Comparison of ENCODE assay signal across 11 cellular contexts in genomic region chr11:128494418-128495332, GRCh38.
DNase-seq lines count a peak whose midpoint lies in the region; FAIRE-seq and TF ChIP-seq lines count a peak whose summit lies in the region.
"Had no signal": no experiment of that assay in that cellular context is flagged by ENCODE, and none has a peak within 500 bp of the region (broad histone marks: within the 10 kb centered on the region; RNA-seq: fewer than 3 reads in every experiment).

No MANE protein-coding gene starts in this region.

- H4K20me1 ChIP-seq in KMS-11 (ENCODE audit: insufficient read depth), result no peaks in the 10 kb centered on the region
- H4K20me1 ChIP-seq in astrocyte (ENCODE audit: insufficient read depth, low read length), result peaks cover 26% of the 10 kb centered on the region

- H3K36me3 Mint-ChIP-seq in astrocyte (ENCODE audit: low read depth, unreplicated experiment), result peaks cover 3% of the 10 kb centered on the region

- H3K9ac ChIP-seq in KMS-11, result no peak overlapping the region
- H3K9ac ChIP-seq in astrocyte (ENCODE audit: low read length), result no peak overlapping the region
- no peak overlapping the region for H3K9ac ChIP-seq in skeletal muscle tissue (ENCODE audit: low read depth in 1 of 3, low read length in 3 of 3)

- H3K4me3 ChIP-seq in GM12865 (ENCODE audit: low read depth, low read length), result no peak overlapping the region
- no peak overlapping the region for H3K4me3 ChIP-seq in KMS-11 (IDR thresholded peaks at IDR 0.05; ENCODE audit: insufficient read depth, low read depth, low read length)
- no peak overlapping the region for H3K4me3 ChIP-seq in astrocyte (ENCODE audit: insufficient read depth, low read depth, low read length)
- no peak overlapping the region for H3K4me3 ChIP-seq in skeletal muscle tissue (ENCODE audit: low read length in 3 of 3)

- H3K4me3 Mint-ChIP-seq in astrocyte (ENCODE audit: unreplicated experiment), result no peak overlapping the region

- H2AFZ ChIP-seq in KMS-11 (ENCODE audit: low read depth) (no peak overlapping the region), astrocyte (ENCODE audit: low read depth, low read length) (no peak overlapping the region)

- H3K36me3 ChIP-seq in KMS-11 (ENCODE audit: insufficient read depth) (peaks cover 3% of the 10 kb centered on the region; the same call in 1 of the 2 replicates), astrocyte (ENCODE audit: insufficient read depth, low read length) (peaks cover 10% of the 10 kb centered on the region), skeletal muscle tissue (ENCODE audit: control insufficient read depth in 3 of 3, insufficient read depth in 3 of 3, low read length in 3 of 3) (peaks cover 4 to 7% (median 6%) of the 10 kb centered on the region in 3 donors)

- no peaks in the 10 kb centered on the region for H3K9me3 ChIP-seq in astrocyte (ENCODE audit: insufficient read depth, low read depth, low read length)
- H3K9me3 ChIP-seq in skeletal muscle tissue (ENCODE audit: control insufficient read depth in 3 of 3, low read length in 3 of 3), result no peaks in the 10 kb centered on the region

- no peaks in the 10 kb centered on the region for H3K9me3 Mint-ChIP-seq in astrocyte (ENCODE audit: unreplicated experiment)

- H3K27me3 ChIP-seq in KMS-11 (ENCODE audit: insufficient read depth, low read depth) (no peaks in the 10 kb centered on the region), astrocyte (ENCODE audit: insufficient read depth, low read length) (no peaks in the 10 kb centered on the region), skeletal muscle tissue (ENCODE audit: control insufficient read depth in 3 of 3, insufficient read depth in 3 of 3, low read length in 3 of 3) (no peaks in the 10 kb centered on the region)

- no peak for TF ChIP-seq CTCF in GM12865 (IDR thresholded peaks at IDR 0.05; ENCODE audit: insufficient read depth, low read depth, low read length, missing control alignments)
- no peak for TF ChIP-seq CTCF in KMS-11 (conservative IDR thresholded peaks at IDR 0.05; ENCODE audit: low read depth, low read length)
- no peak for TF ChIP-seq CTCF in astrocyte (IDR thresholded peaks at IDR 0.05; ENCODE audit: insufficient read depth, low read depth, low read length)
- no peak for TF ChIP-seq CTCF in GM13976 (IDR thresholded peaks at IDR 0.05; ENCODE audit: borderline replicate concordance, control extremely low read depth, extremely low read depth, insufficient read depth, missing control alignments)

- FAIRE-seq in astrocyte (lab: Jason Lieb, UNC), result no peak

- H3K27me3 Mint-ChIP-seq in astrocyte (ENCODE audit: low read depth, unreplicated experiment), result no peaks in the 10 kb centered on the region

- in situ Hi-C loops in GM13976 (cut with MboI; ENCODE audit: low sequenced_read_pairs, unreplicated experiment), result no loop called here

- peaks cover 83% of the 10 kb centered on the region for H3K4me1 Mint-ChIP-seq in astrocyte (ENCODE audit: low read depth, unreplicated experiment)

- no peak overlapping the region for H3K27ac Mint-ChIP-seq in astrocyte (ENCODE audit: unreplicated experiment)

- peak; percentile 72 for DNase-seq in GM12865 (ENCODE audit: low read depth)
- no peak for DNase-seq in astrocyte (ENCODE audit: low read depth)
- no peak for DNase-seq in HPDE6-E6E7 (ENCODE audit: extremely low spot score)
- no peak for DNase-seq in NCI-H1436 (lab: John Stamatoyannopoulos, UW)
- DNase-seq in RKO (ENCODE audit: low spot score), result no peak
- no peak for DNase-seq in GM13976 (ENCODE audit: low spot score)
- DNase-seq: activated CD4-positive, alpha-beta T cell treated with anti-CD3 and anti-CD28 coated beads for 1 hour; DMS153; NCI-H2029 had no signal

- peak overlapping the region; percentile 76 for H3K27ac ChIP-seq in KMS-11
- H3K27ac ChIP-seq in astrocyte (ENCODE audit: low read depth, low read length), result peak overlapping the region; percentile 95
- H3K27ac ChIP-seq in skeletal muscle tissue (ENCODE audit: low read depth, low read length), result peak overlapping the region; percentile 38

- H3K4me1 ChIP-seq in KMS-11 (ENCODE audit: low read depth, poor library complexity, severe bottlenecking) (peaks cover 100% of the 10 kb centered on the region), astrocyte (ENCODE audit: insufficient read depth, low read length) (peaks cover 63% of the 10 kb centered on the region), skeletal muscle tissue (ENCODE audit: control insufficient read depth in 3 of 3, insufficient read depth in 3 of 3, low read length in 3 of 3) (peaks cover 51 to 68% (median 63%) of the 10 kb centered on the region in 3 donors)

- H3K79me2 ChIP-seq in KMS-11 (ENCODE audit: insufficient read depth, low read depth), result peaks cover 76% of the 10 kb centered on the region
- H3K79me2 ChIP-seq in astrocyte (ENCODE audit: insufficient read depth, low read length), result peaks cover 89% of the 10 kb centered on the region

- H3K4me2 ChIP-seq in KMS-11, result peak overlapping the region; percentile 91
- H3K4me2 ChIP-seq in astrocyte (ENCODE audit: low read length), result no peak overlapping the region

Comparison
In these comparisons a context has a peak if more than half of its experiments do, and no peak if none do; other contexts are left out.
1. H3K27ac ChIP-seq: peak in every context shown above with its lines; median percentile 95 in astrocyte; 76 in KMS-11; 38 in skeletal muscle tissue.